ENCODE assay signal across 9 cellular contexts in genomic region chr3:39124876-39125836, GRCh38. TPM values are rescaled to one million over a fixed set of nuclear protein-coding genes. Genes with fewer than 3 reads are reported as not detected.
DNase-seq lines count a peak whose midpoint lies in the region; ATAC-seq and TF ChIP-seq lines count a peak whose summit lies in the region.
"Had no signal": no experiment of that assay in that cellular context is flagged by ENCODE, and none has a peak within 500 bp of the region (broad histone marks: within the 10 kb centered on the region; RNA-seq: fewer than 3 reads in every experiment).

No MANE protein-coding gene starts in this region.

- H3K27me3 ChIP-seq in H7 (ENCODE audit: control insufficient read depth, insufficient read depth, low read length) (no peaks in the 10 kb centered on the region), spleen (replicated peaks in 1 of 7) (no peaks in the 10 kb centered on the region), Karpas-422 (ENCODE audit: low read length) (no peaks in the 10 kb centered on the region)

- DNase-seq in H7 (peak; percentile 51), left ventricle myocardium superior (no peak), spleen (peak; percentile 55), Karpas-422 (no peak)
- DNase-seq: activated naive CD8-positive, alpha-beta T cell treated with anti-CD3 and anti-CD28 coated beads, Interleukin-2, amount 10 ng/mL, durations not matched to agents 7 days and 5 days had no signal

- TF ChIP-seq POLR2A in spleen (IDR thresholded peaks at IDR 0.05), result no peak

- H4K20me1 ChIP-seq in Karpas-422 (ENCODE audit: insufficient read depth, low read depth, low read length), result no peaks in the 10 kb centered on the region

- no peak overlapping the region for H2AFZ ChIP-seq in Karpas-422 (ENCODE audit: low read length)

- no peaks in the 10 kb centered on the region for H3K9me2 ChIP-seq in Karpas-422 (replicated peaks; ENCODE audit: insufficient read depth, low read length)

- H3K4me3 ChIP-seq in H7 (ENCODE audit: insufficient read depth, low read depth, low read length) (no peak overlapping the region), spleen (no peak overlapping the region), Karpas-422 (ENCODE audit: low read length) (no peak overlapping the region)

- peak; percentile 26 for ATAC-seq in left ventricle myocardium superior
- no peak for ATAC-seq in HG03025 (IDR thresholded peaks at IDR 0.05; ENCODE audit: low FRiP score, unreplicated experiment)
- ATAC-seq in HG02981 (IDR thresholded peaks at IDR 0.05; ENCODE audit: unreplicated experiment), result no peak
- no peak for ATAC-seq in HG02588 (IDR thresholded peaks at IDR 0.05; ENCODE audit: unreplicated experiment)

- intact Hi-C loops in left ventricle myocardium superior (cut with micrococcal nuclease), result loop anchor here (2.0 to 10.0 kb wide), 2 partner anchors 70 to 166 kb away; partner anchors contain the start of gene XIRP1
- intact Hi-C loops in spleen (cut with DNase I; ENCODE audit: low total_unique reads), result loop anchor here (5.0 kb wide), 1 partner anchor 162 kb away; no protein-coding TSS in a partner anchor

- no peaks in the 10 kb centered on the region for H3K79me2 ChIP-seq in Karpas-422 (ENCODE audit: low read length)

- no peak overlapping the region for H3K9ac ChIP-seq in Karpas-422 (ENCODE audit: low read length)

- H3K27ac ChIP-seq in VCaP, result peak overlapping the region; percentile 12; the same call in 1 of the 2 replicates
- H3K27ac ChIP-seq in spleen, result no peak overlapping the region
- H3K27ac ChIP-seq in Karpas-422 (ENCODE audit: low read length), result no peak overlapping the region

- WGBS in spleen, 5 donors, result 76 to 87% (median 84%) methylated on average over 4 to 5 of the region's 5 CpGs

- H3K9me3 ChIP-seq in spleen, result no peaks in the 10 kb centered on the region
- H3K9me3 ChIP-seq in Karpas-422 (ENCODE audit: low read length), result no peaks in the 10 kb centered on the region

- H3K4me1 ChIP-seq in spleen, result peaks cover 8 to 57% (median 34%) of the 10 kb centered on the region in 6 donors
- peaks cover 67% of the 10 kb centered on the region for H3K4me1 ChIP-seq in Karpas-422 (ENCODE audit: low read length)

- H3K36me3 ChIP-seq in H7 (replicated peaks; ENCODE audit: control insufficient read depth, insufficient read depth, low read length) (no peaks in the 10 kb centered on the region), spleen (peaks cover 0 to 28% (median 0%) of the 10 kb centered on the region in 6 donors), Karpas-422 (ENCODE audit: insufficient read depth, low read length) (no peaks in the 10 kb centered on the region)

- no peak overlapping the region for H3K4me2 ChIP-seq in Karpas-422 (ENCODE audit: low read depth, low read length, poor library complexity, severe bottlenecking)

- TF ChIP-seq CTCF in VCaP (conservative IDR thresholded peaks at IDR 0.05), result no peak; the same call in 1 of the 2 replicates
- no peak for TF ChIP-seq CTCF in spleen (IDR thresholded peaks at IDR 0.05 in 8 of 11, conservative IDR thresholded peaks at IDR 0.05 in 3 of 11)

RNA-seq across cellular contexts. Expression of gene TTC21A, which starts 17.7 kb away (rescaled TPM):
- 0.90 and 2.7 TPM in 2 replicates for total RNA-seq in H7 (2014; rRNA removed; shearing (Covaris generic))
- total RNA-seq in left ventricle myocardium superior (1.1 TPM), spleen (10 to 100 TPM; 11.6 to 17.5 (median 13.2) TPM)
- 10 to 100 TPM; 15.2 to 34.3 (median 18.6) TPM for polyA plus RNA-seq in spleen
- 8.7 and 9.5 TPM in 2 replicates for total RNA-seq in Karpas-422 (2014; rRNA removed; shearing (Covaris generic); ENCODE audit: low replicate concordance)

RNA-seq across cellular contexts. Expression of gene GORASP1, which starts 17.7 kb away (rescaled TPM):
- 45.6 and 46.9 TPM in 2 replicates for total RNA-seq in H7 (2014; rRNA removed; shearing (Covaris generic))
- total RNA-seq in left ventricle myocardium superior (50.6 TPM), spleen (10 to 100 TPM; 47.3 to 74.5 (median 65.5) TPM)
- 10 to 100 TPM; 20.6 to 35.5 (median 26.3) TPM for polyA plus RNA-seq in spleen
- total RNA-seq in Karpas-422 (2014; rRNA removed; shearing (Covaris generic); ENCODE audit: low replicate concordance), result 38.5 and 51.8 TPM in 2 replicates

RNA-seq across cellular contexts. Expression of gene CSRNP1, which starts 28.2 kb away (rescaled TPM):
- 13.4 and 16.5 TPM in 2 replicates for total RNA-seq in H7 (2014; rRNA removed; shearing (Covaris generic))
- total RNA-seq in left ventricle myocardium superior, result 11.2 TPM
- 10 to 100 TPM; 18.2 to 57.0 (median 34.6) TPM for total RNA-seq in spleen
- polyA plus RNA-seq in spleen, result 10 to 100 TPM in 2 of 3 donors, 1 to 10 TPM in 1; 7.1 to 15.1 (median 10.2) TPM
- 10.3 and 11.1 TPM in 2 replicates for total RNA-seq in Karpas-422 (2014; rRNA removed; shearing (Covaris generic); ENCODE audit: low replicate concordance)

Comparison
In these comparisons a context has a peak if more than half of its experiments do, and no peak if none do; other contexts are left out.
1. DNase-seq: peak in H7 (single experiment) and spleen (single experiment); none in left ventricle myocardium superior (single experiment) and Karpas-422 (single experiment).